In the genomic region with DNA sequence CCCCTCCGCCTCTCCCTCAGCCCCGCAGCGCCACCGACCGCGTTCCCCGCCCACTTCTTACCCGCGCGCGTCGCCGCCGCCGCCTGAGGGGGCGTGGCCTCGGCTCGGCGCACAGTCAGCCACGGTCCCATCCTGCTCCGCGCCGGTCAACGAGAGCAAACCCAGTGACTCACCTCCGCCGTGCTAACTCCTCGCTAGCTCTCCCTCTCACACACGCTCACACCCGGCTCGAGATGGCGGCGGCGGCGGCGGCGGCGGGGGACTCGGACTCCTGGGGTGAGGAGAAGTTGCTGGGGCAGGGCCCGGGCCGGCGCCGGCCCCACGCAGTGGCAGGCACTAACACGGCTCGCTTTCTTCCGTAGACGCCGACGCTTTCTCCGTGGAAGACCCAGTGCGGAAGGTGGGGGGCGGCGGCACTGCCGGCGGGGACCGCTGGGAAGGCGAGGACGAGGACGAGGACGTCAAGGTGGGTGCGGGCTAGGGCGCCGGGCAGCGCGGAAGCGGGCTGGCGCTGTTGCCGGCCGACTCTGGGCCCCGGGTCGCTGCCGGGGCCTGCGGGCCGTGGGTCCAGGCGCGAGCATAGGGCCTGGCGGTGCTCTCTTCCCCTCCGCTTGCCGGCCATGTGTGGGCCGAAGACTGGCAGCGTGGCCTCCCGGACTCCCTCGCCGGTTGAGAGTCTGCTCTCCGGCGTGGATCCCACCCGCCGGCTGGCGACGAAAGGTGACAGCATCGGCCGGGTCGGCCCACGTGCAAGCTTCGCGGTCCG, we compare ENCODE assay signal across 1 cellular context.
TF ChIP-seq lines count a peak whose summit lies in the region.

A gene with protein sequence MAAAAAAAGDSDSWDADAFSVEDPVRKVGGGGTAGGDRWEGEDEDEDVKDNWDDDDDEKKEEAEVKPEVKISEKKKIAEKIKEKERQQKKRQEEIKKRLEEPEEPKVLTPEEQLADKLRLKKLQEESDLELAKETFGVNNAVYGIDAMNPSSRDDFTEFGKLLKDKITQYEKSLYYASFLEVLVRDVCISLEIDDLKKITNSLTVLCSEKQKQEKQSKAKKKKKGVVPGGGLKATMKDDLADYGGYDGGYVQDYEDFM (plus strand): TSS at position 186 of the 766 bp plus-strand sequence. CDS start 48 bp downstream, at position 234.

TF ChIP-seq in K562, 482 proteins besides CTCF, POLR2A, EP300 and RAD21 (continued from another document):
- TF ChIP-seq NRF1 (conservative IDR thresholded peaks at IDR 0.05 in 1 of 2, IDR thresholded peaks at IDR 0.05 in 1 of 2), result peak; percentile 70 to 71
- TF ChIP-seq ZNF12 (CRISPR knock-in tag; IDR thresholded peaks at IDR 0.05), result no peak
- TF ChIP-seq SREBF2 (CRISPR knock-in tag; IDR thresholded peaks at IDR 0.05), result no peak
- peak; percentile 86 for TF ChIP-seq EP400 (IDR thresholded peaks at IDR 0.05)
- TF ChIP-seq, protein P1, sequence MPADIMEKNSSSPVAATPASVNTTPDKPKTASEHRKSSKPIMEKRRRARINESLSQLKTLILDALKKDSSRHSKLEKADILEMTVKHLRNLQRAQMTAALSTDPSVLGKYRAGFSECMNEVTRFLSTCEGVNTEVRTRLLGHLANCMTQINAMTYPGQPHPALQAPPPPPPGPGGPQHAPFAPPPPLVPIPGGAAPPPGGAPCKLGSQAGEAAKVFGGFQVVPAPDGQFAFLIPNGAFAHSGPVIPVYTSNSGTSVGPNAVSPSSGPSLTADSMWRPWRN (IDR thresholded peaks at IDR 0.05; ENCODE audit: low read depth), result no peak
- no peak for TF ChIP-seq GABPB2 (CRISPR knock-in tag; conservative IDR thresholded peaks at IDR 0.05)
- no peak for TF ChIP-seq ZNF445 (CRISPR knock-in tag; IDR thresholded peaks at IDR 0.05; ENCODE audit: low read depth)
- TF ChIP-seq, protein P2, sequence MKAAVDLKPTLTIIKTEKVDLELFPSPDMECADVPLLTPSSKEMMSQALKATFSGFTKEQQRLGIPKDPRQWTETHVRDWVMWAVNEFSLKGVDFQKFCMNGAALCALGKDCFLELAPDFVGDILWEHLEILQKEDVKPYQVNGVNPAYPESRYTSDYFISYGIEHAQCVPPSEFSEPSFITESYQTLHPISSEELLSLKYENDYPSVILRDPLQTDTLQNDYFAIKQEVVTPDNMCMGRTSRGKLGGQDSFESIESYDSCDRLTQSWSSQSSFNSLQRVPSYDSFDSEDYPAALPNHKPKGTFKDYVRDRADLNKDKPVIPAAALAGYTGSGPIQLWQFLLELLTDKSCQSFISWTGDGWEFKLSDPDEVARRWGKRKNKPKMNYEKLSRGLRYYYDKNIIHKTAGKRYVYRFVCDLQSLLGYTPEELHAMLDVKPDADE (conservative IDR thresholded peaks at IDR 0.05; ENCODE audit: control insufficient read depth, low read depth, low read length), result peak; percentile 31; the same call in 1 of the 2 replicates
- TF ChIP-seq GABPB1 (CRISPR knock-in tag; IDR thresholded peaks at IDR 0.05), result peak; percentile 37
- TF ChIP-seq, protein P3, sequence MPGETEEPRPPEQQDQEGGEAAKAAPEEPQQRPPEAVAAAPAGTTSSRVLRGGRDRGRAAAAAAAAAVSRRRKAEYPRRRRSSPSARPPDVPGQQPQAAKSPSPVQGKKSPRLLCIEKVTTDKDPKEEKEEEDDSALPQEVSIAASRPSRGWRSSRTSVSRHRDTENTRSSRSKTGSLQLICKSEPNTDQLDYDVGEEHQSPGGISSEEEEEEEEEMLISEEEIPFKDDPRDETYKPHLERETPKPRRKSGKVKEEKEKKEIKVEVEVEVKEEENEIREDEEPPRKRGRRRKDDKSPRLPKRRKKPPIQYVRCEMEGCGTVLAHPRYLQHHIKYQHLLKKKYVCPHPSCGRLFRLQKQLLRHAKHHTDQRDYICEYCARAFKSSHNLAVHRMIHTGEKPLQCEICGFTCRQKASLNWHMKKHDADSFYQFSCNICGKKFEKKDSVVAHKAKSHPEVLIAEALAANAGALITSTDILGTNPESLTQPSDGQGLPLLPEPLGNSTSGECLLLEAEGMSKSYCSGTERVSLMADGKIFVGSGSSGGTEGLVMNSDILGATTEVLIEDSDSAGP (CRISPR knock-in tag; IDR thresholded peaks at IDR 0.05), result no peak
- TF ChIP-seq RBM39 (optimal IDR thresholded peaks at IDR 0.05; ENCODE audit: low read depth, low read length), result no peak
- no peak for TF ChIP-seq SRSF9 (IDR thresholded peaks at IDR 0.05; ENCODE audit: borderline replicate concordance, low read depth, low read length)
- TF ChIP-seq RBM25 (IDR thresholded peaks at IDR 0.05; ENCODE audit: low read depth, low read length, severe bottlenecking), result no peak
- TF ChIP-seq ZNF57 (CRISPR knock-in tag; IDR thresholded peaks at IDR 0.05), result no peak
- TF ChIP-seq NCOA1 (IDR thresholded peaks at IDR 0.05; ENCODE audit: low read depth), result no peak
- no peak for TF ChIP-seq ZNF212 (CRISPR knock-in tag; IDR thresholded peaks at IDR 0.05)
- TF ChIP-seq CREBBP (IDR thresholded peaks at IDR 0.05; ENCODE audit: low read depth, low read length), result no peak
- TF ChIP-seq STAT5A (IDR thresholded peaks at IDR 0.05; ENCODE audit: borderline replicate concordance, low read length), result no peak
- peak; percentile 47; the same call in 1 of the 2 replicates for TF ChIP-seq MBD2 (IDR thresholded peaks at IDR 0.05; ENCODE audit: borderline replicate concordance, low read depth)
- TF ChIP-seq ZNF79 (CRISPR knock-in tag; IDR thresholded peaks at IDR 0.05; ENCODE audit: low read depth), result no peak
- peak in 1 of 2 experiments; percentile 89; a peak in 2 of 4 replicates for TF ChIP-seq NONO (IDR thresholded peaks at IDR 0.05; ENCODE audit: low read depth in 2 of 2, low read length in 1 of 2)
- no peak for TF ChIP-seq ZFP1 (CRISPR knock-in tag; IDR thresholded peaks at IDR 0.05)
- peak; percentile 86 for TF ChIP-seq IRF2 (CRISPR knock-in tag; IDR thresholded peaks at IDR 0.05)
- TF ChIP-seq STAG1 (CRISPR knock-in tag; IDR thresholded peaks at IDR 0.05; ENCODE audit: borderline replicate concordance), result peak; percentile 29; the same call in 1 of the 2 replicates
- peak; percentile 74 for TF ChIP-seq SP1 (CRISPR knock-in tag; IDR thresholded peaks at IDR 0.05)
- TF ChIP-seq MECOM (CRISPR knock-in tag; IDR thresholded peaks at IDR 0.05), result no peak
- peak; percentile 45 for TF ChIP-seq CXXC5 (CRISPR knock-in tag; IDR thresholded peaks at IDR 0.05)
- TF ChIP-seq HCFC1 (IDR thresholded peaks at IDR 0.05; ENCODE audit: low read depth, low read length), result peak; percentile 59
- TF ChIP-seq ZNF76 (CRISPR knock-in tag; IDR thresholded peaks at IDR 0.05; ENCODE audit: borderline replicate concordance), result peak; percentile 43; the same call in 1 of the 2 replicates
- TF ChIP-seq, protein P4, sequence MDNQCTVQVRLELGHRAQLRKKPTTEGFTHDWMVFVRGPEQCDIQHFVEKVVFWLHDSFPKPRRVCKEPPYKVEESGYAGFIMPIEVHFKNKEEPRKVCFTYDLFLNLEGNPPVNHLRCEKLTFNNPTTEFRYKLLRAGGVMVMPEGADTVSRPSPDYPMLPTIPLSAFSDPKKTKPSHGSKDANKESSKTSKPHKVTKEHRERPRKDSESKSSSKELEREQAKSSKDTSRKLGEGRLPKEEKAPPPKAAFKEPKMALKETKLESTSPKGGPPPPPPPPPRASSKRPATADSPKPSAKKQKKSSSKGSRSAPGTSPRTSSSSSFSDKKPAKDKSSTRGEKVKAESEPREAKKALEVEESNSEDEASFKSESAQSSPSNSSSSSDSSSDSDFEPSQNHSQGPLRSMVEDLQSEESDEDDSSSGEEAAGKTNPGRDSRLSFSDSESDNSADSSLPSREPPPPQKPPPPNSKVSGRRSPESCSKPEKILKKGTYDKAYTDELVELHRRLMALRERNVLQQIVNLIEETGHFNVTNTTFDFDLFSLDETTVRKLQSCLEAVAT (IDR thresholded peaks at IDR 0.05), result 0 out of 4 replicates have a peak, but pooled peaks of 1 of the 2 experiments have one; percentile 9
- TF ChIP-seq FOXK2 (conservative IDR thresholded peaks at IDR 0.05 in 1 of 2, IDR thresholded peaks at IDR 0.05 in 1 of 2; ENCODE audit: low read depth in 2 of 2), result no peak
